In genomic region chr14:90616313-90616712, GRCh38 we compare ENCODE assay signal across 14 cellular contexts.
"Had no signal": no experiment of that assay in that cellular context is flagged by ENCODE, and none has a peak within 500 bp of the region (broad histone marks: within the 10 kb centered on the region; RNA-seq: fewer than 3 reads in every experiment).

No MANE protein-coding gene starts in this region.

- H3K4me3 Mint-ChIP-seq: activated CD4-positive, alpha-beta T cell treated with anti-CD3 and anti-CD28 coated beads, Interleukin-2, amount 10 ng/mL, durations not matched to agents 7 days and 5 days; activated naive CD4-positive, alpha-beta T cell treated with anti-CD3 and anti-CD28 coated beads, Interleukin-2, amount 10 ng/mL, durations not matched to agents 7 days and 5 days; activated T-helper 17 cell treated with anti-CD3 and anti-CD28 coated beads, Interleukin-2, amount 50 U/mL, for 72 hours; natural killer cell; stimulated activated naive CD8-positive, alpha-beta T cell treated with anti-CD3 and anti-CD28 coated beads, Interleukin-15, Interleukin-2, amounts not matched to agents 100 ng/mL and 50 ng/mL, for 24 hours; T-helper 17 cell had no signal

- H3K4me1 Mint-ChIP-seq: activated CD4-positive, alpha-beta T cell treated with anti-CD3 and anti-CD28 coated beads, Interleukin-2, amount 10 ng/mL, durations not matched to agents 7 days and 5 days; activated naive CD4-positive, alpha-beta T cell treated with anti-CD3 and anti-CD28 coated beads, Interleukin-2, amount 10 ng/mL, durations not matched to agents 7 days and 5 days; activated T-helper 17 cell treated with anti-CD3 and anti-CD28 coated beads, Interleukin-2, amount 50 U/mL, for 72 hours; natural killer cell had no signal

- H3K9me3 ChIP-seq: thoracic aorta had no signal

- H3K27ac ChIP-seq: foreskin keratinocyte had no signal

- H3K4me1 ChIP-seq: foreskin keratinocyte had no signal

- H3K27ac Mint-ChIP-seq: activated CD4-positive, alpha-beta T cell treated with anti-CD3 and anti-CD28 coated beads, Interleukin-2, amount 10 ng/mL, durations not matched to agents 7 days and 5 days; activated naive CD4-positive, alpha-beta T cell treated with anti-CD3 and anti-CD28 coated beads, Interleukin-2, amount 10 ng/mL, durations not matched to agents 7 days and 5 days; activated T-helper 17 cell treated with anti-CD3 and anti-CD28 coated beads, Interleukin-2, amount 50 U/mL, for 72 hours; natural killer cell; stimulated activated naive CD8-positive, alpha-beta T cell treated with anti-CD3 and anti-CD28 coated beads, Interleukin-15, Interleukin-2, amounts not matched to agents 100 ng/mL and 50 ng/mL, for 24 hours; T-helper 17 cell had no signal

- H3K36me3 Mint-ChIP-seq: activated naive CD4-positive, alpha-beta T cell treated with anti-CD3 and anti-CD28 coated beads, Interleukin-2, amount 10 ng/mL, durations not matched to agents 7 days and 5 days; natural killer cell had no signal

- ATAC-seq: activated T-helper 17 cell treated with anti-CD3 and anti-CD28 coated beads, Interleukin-2, amount 50 U/mL, for 72 hours; foreskin keratinocyte; natural killer cell; T-helper 17 cell had no signal

- H3K36me3 ChIP-seq: thoracic aorta had no signal

- H3K9me3 Mint-ChIP-seq: activated CD4-positive, alpha-beta T cell treated with anti-CD3 and anti-CD28 coated beads, Interleukin-2, amount 10 ng/mL, durations not matched to agents 7 days and 5 days; activated naive CD4-positive, alpha-beta T cell treated with anti-CD3 and anti-CD28 coated beads, Interleukin-2, amount 10 ng/mL, durations not matched to agents 7 days and 5 days; activated T-helper 17 cell treated with anti-CD3 and anti-CD28 coated beads, Interleukin-2, amount 50 U/mL, for 72 hours; natural killer cell; stimulated activated naive CD8-positive, alpha-beta T cell treated with anti-CD3 and anti-CD28 coated beads, Interleukin-15, Interleukin-2, amounts not matched to agents 100 ng/mL and 50 ng/mL, for 24 hours had no signal

- DNase-seq: activated CD4-positive, alpha-beta T cell treated with anti-CD3 and anti-CD28 coated beads, Interleukin-2, amount 10 ng/mL, durations not matched to agents 7 days and 5 days; activated CD4-positive, CD25-positive, alpha-beta regulatory T cell; activated CD8-positive, alpha-beta memory T cell treated with anti-CD3 and anti-CD28 coated beads for 24 hours; activated naive CD4-positive, alpha-beta T cell treated with anti-CD3 and anti-CD28 coated beads, Interleukin-2, amount 10 ng/mL, durations not matched to agents 7 days and 5 days; activated T-cell treated with anti-CD3 and anti-CD28 coated beads for 4 hours; foreskin keratinocyte; kidney; natural killer cell; stimulated activated CD4-positive, alpha-beta T cell treated with anti-CD3 and anti-CD28 coated beads, Interleukin-15, amount 100 ng/mL, for 24 hours; stimulated activated CD4-positive, alpha-beta T cell treated with anti-CD3 and anti-CD28 coated beads, Interleukin-4, amount 100 ng/mL, for 24 hours; T-helper 17 cell had no signal

- H3K27me3 ChIP-seq: foreskin keratinocyte had no signal

- H3K27me3 Mint-ChIP-seq: activated CD4-positive, alpha-beta T cell treated with anti-CD3 and anti-CD28 coated beads, Interleukin-2, amount 10 ng/mL, durations not matched to agents 7 days and 5 days; activated T-helper 17 cell treated with anti-CD3 and anti-CD28 coated beads, Interleukin-2, amount 50 U/mL, for 72 hours; stimulated activated naive CD8-positive, alpha-beta T cell treated with anti-CD3 and anti-CD28 coated beads, Interleukin-15, Interleukin-2, amounts not matched to agents 100 ng/mL and 50 ng/mL, for 24 hours had no signal
